21 cellular contexts compared by ENCODE assay signal in the genomic region with DNA sequence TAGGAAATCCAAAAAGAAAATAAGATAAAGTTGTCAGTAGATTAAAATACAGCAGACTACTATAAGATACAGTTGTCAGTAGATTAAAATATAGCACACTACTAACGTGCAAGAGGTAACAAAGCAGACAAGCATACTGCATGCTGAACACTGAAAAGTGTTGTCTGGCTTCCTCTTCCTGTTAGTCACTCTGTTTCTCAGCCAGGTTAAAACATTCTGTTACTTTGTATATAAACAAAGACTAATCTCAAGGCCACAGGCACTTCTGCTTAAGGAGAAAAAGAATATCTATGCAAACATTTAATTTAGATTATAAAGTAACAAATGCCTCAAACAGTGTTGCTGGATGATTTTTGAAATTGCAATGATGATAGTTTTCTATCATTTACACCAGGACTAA. TPM values are rescaled to one million over a fixed set of nuclear protein-coding genes. Genes with fewer than 3 reads are reported as not detected.
DNase-seq lines count a peak whose midpoint lies in the region; ATAC-seq, FAIRE-seq and TF ChIP-seq lines count a peak whose summit lies in the region.
"Had no signal": no experiment of that assay in that cellular context is flagged by ENCODE, and none has a peak within 500 bp of the region (broad histone marks: within the 10 kb centered on the region; RNA-seq: fewer than 3 reads in every experiment).

No MANE protein-coding gene starts in this region.

- TF ChIP-seq POLR2A in GM12878 (IDR thresholded peaks at IDR 0.05; ENCODE audit: low read depth, low read length) (no peak), esophagus muscularis mucosa (IDR thresholded peaks at IDR 0.05; ENCODE audit: low read depth) (no peak), H54 (IDR thresholded peaks at IDR 0.05; ENCODE audit: low read depth, low read length) (no peak)

- SMC1A ChIA-PET in GM12878 (lab: Charles Lee; ENCODE audit: uncharacterized antibody, unreplicated experiment), result no interaction called here

- no peak overlapping the region for H3K9ac ChIP-seq in GM12878 (ENCODE audit: control insufficient read depth, insufficient read depth, low read length)

- no peak for FAIRE-seq in GM12878 (lab: Jason Lieb, UNC)
- no peak for FAIRE-seq in H54 (lab: Jason Lieb, UNC)
- FAIRE-seq: RCC 7860 had no signal

- 97% methylated on average over 1 of the region's 1 CpG for WGBS in GM12878 (ENCODE audit: insufficient coverage, insufficient replicate concordance, low lambda C conversion rate, missing lambda C conversion rate)
- 43% methylated on average over 1 of the region's 1 CpG for WGBS in esophagus muscularis mucosa

- H3K36me3 ChIP-seq in GM12878 (ENCODE audit: control insufficient read depth in 2 of 2, insufficient read depth in 2 of 2, low read length in 1 of 2) (peaks cover 3 to 29% of the 10 kb centered on the region in 2 experiments), esophagus muscularis mucosa (peaks cover 50 to 92% (median 76%) of the 10 kb centered on the region in 4 donors)

- ATAC-seq in GM12878 (no peak), GM21367 (IDR thresholded peaks at IDR 0.05; ENCODE audit: unreplicated experiment) (no peak), GM18868 (IDR thresholded peaks at IDR 0.05; ENCODE audit: unreplicated experiment) (no peak), HG02840 (IDR thresholded peaks at IDR 0.05; ENCODE audit: low FRiP score, unreplicated experiment) (no peak)
- ATAC-seq: Right ventricle myocardium inferior had no signal

- no peak overlapping the region for H3K27ac ChIP-seq in GM12878 (ENCODE audit: control insufficient read depth, insufficient read depth)
- H3K27ac ChIP-seq in esophagus muscularis mucosa (replicated peaks in 1 of 4), result peak overlapping the region; percentile 52 to 73 (median 68)
- H3K27ac ChIP-seq: HL-60, SK-N-MC had no signal

- intact Hi-C loops in GM12878 (cut with micrococcal nuclease; ENCODE audit: unreplicated experiment), result no loop called here
- intact Hi-C loops in esophagus muscularis mucosa (cut with DNase I), result no loop called here

- H3K4me2 ChIP-seq in GM12878 (ENCODE audit: control insufficient read depth, insufficient read depth), result no peak overlapping the region

- H3K4me3 ChIP-seq in GM12878, result no peak overlapping the region
- no peak overlapping the region for H3K4me3 ChIP-seq in esophagus muscularis mucosa
- H3K4me3 ChIP-seq: SK-N-MC had no signal

- DNase-seq in H4 (ENCODE audit: low spot score), result peak; percentile 15
- no peak for DNase-seq in GM12878 (ENCODE audit: low read depth, low spot score)
- no peak for DNase-seq in esophagus muscularis mucosa (ENCODE audit: extremely low spot score)
- peak; percentile 18 for DNase-seq in non-pigmented ciliary epithelial cell (ENCODE audit: low read depth)
- DNase-seq in H54 (ENCODE audit: insufficient read length, low spot score), result no peak
- DNase-seq: DMS 273 treated with DMSO at 0.1 percent for 48 hours; GDM1; H7; NCI-H1105; NCI-H2081 treated with DMSO at 0.1 percent for 48 hours; NCI-H748 treated with DMSO at 0.1 percent for 48 hours; NK-92 treated with Interleukin-12 subunit alpha and Interleukin-12 subunit beta, amount 100 ng/mL, for 24 hours had no signal

- BruUV-seq in GM12878 (replicated peaks; lab: Mats Ljungman, UMichigan), result TSS peak; percentile 4

- POLR2A ChIA-PET in GM12878 (lab: Charles Lee), result no interaction called here

- H2AFZ ChIP-seq in GM12878 (ENCODE audit: control insufficient read depth, low read depth, low read length), result no peak overlapping the region

- TF ChIP-seq CTCF in GM12878 (IDR thresholded peaks at IDR 0.05 in 2 of 3, conservative IDR thresholded peaks at IDR 0.05 in 1 of 3; ENCODE audit: control insufficient read depth in 2 of 3, extremely low read depth in 1 of 3, insufficient read depth in 1 of 3, low read depth in 3 of 3, low read length in 3 of 3) (no peak), esophagus muscularis mucosa (IDR thresholded peaks at IDR 0.05) (no peak)

- in situ Hi-C loops in GM12878 (cut with MboI), result no loop called here

- H3K9me3 ChIP-seq in GM12878 (replicated peaks; ENCODE audit: control insufficient read depth, insufficient read depth, low read length) (no peaks in the 10 kb centered on the region), esophagus muscularis mucosa (no peaks in the 10 kb centered on the region)

- H3K79me2 ChIP-seq in GM12878 (ENCODE audit: control insufficient read depth, insufficient read depth, low read length), result no peaks in the 10 kb centered on the region

- H3K4me1 ChIP-seq in GM12878 (ENCODE audit: control insufficient read depth, insufficient read depth, low read length) (no peaks in the 10 kb centered on the region), esophagus muscularis mucosa (peaks cover 0 to 21% (median 18%) of the 10 kb centered on the region in 4 donors)

- TF ChIP-seq EP300 in GM12878 (IDR thresholded peaks at IDR 0.05; ENCODE audit: borderline replicate concordance in 1 of 2, control insufficient read depth in 1 of 2, low read depth in 2 of 2, low read length in 2 of 2) (no peak), esophagus muscularis mucosa (IDR thresholded peaks at IDR 0.05) (no peak)

- RAD21 ChIA-PET in GM12878 (lab: Charles Lee; ENCODE audit: unreplicated experiment), result no interaction called here

- H4K20me1 ChIP-seq in GM12878 (ENCODE audit: control insufficient read depth, insufficient read depth), result no peaks in the 10 kb centered on the region

- TF ChIP-seq RAD21 in GM12878 (IDR thresholded peaks at IDR 0.05; ENCODE audit: insufficient read depth, low read depth, low read length), result no peak

- H3K27me3 ChIP-seq in GM12878 (replicated peaks in 1 of 2; ENCODE audit: control insufficient read depth in 2 of 2, insufficient read depth in 2 of 2, low read length in 1 of 2) (no peaks in the 10 kb centered on the region), esophagus muscularis mucosa (no peaks in the 10 kb centered on the region)

- CTCF ChIA-PET in GM12878 (lab: Yijun Ruan, JAX), result interaction anchor here (1.0 kb wide), 1 partner anchor 145 kb away, joined by 3 read pairs; no protein-coding TSS in a partner anchor

TF ChIP-seq in GM12878, 131 proteins besides CTCF, POLR2A, EP300 and RAD21:
- TF ChIP-seq ZNF384 (IDR thresholded peaks at IDR 0.05; ENCODE audit: borderline replicate concordance, low read depth, low read length) (no peak), SRF (IDR thresholded peaks at IDR 0.05; ENCODE audit: low read depth in 2 of 2, low read length in 2 of 2) (no peak), MTA2 (IDR thresholded peaks at IDR 0.05; ENCODE audit: low read depth) (no peak), MTA3 (IDR thresholded peaks at IDR 0.05; ENCODE audit: borderline replicate concordance, low read length) (no peak), ZBED1 (IDR thresholded peaks at IDR 0.05; ENCODE audit: borderline replicate concordance) (no peak)

RNA-seq across cellular contexts. Expression of a gene that starts 41.0 kb away (rescaled TPM):
- 13.8 and 14.5 TPM in 2 replicates for total RNA-seq in H4 (2014; rRNA removed; shearing (Covaris generic))
- 6.5 and 7.1 TPM in 2 replicates for total RNA-seq in GM12878 (2013; cell fraction: nucleolus; rRNA removed)
- total RNA-seq in GM12878 (2014; rRNA removed) (6.3 and 7.9 TPM in 2 replicates), GM12878 (2014; rRNA removed; fragmentation: Illumina TruSeq; extraction: Trizol) (4.0 and 4.5 TPM in 2 replicates), GM12878 (2021) (5.7 and 6.2 TPM in 2 replicates), esophagus muscularis mucosa (10 to 100 TPM; 17.6 to 28.4 (median 22.9) TPM)
- 1.9 TPM for polyA plus RNA-seq in GM12878 (2011; ENCODE audit: low read depth)
- polyA plus RNA-seq in GM12878 (2011; rRNA removed) (14.6 and 15.0 TPM in 2 replicates), GM12878 (2014; fragmentation: Illumina TruSeq; extraction: Trizol) (4.8 and 5.9 TPM in 2 replicates), GM12878 (2014; fragmentation: Nextera tagmentation; extraction: Ambion mirVana) (1 to 10 TPM; 2.4 to 3.5 TPM), GM12878 (2014; rRNA removed) (4.0 and 4.5 TPM in 2 replicates), GM12878 (2016; fragmentation: Nextera tagmentation; extraction: Ambion mirVana) (1 to 10 TPM; 2.6 to 3.0 TPM)
- polyA plus RNA-seq in GM12878 (2011; cell fraction: cytosol; rRNA removed), result 17.8 and 19.1 TPM in 2 replicates
- 3.8 and 6.8 TPM in 2 replicates for polyA plus RNA-seq in GM12878 (2011; cell fraction: nucleus; rRNA removed)
- 3.6 and 3.8 TPM in 2 replicates for polyA plus RNA-seq in GM12878 (2012)
- polyA minus RNA-seq in GM12878 (2011; rRNA and poly(A)+ RNA removed), result 15.6 and 17.9 TPM in 2 replicates
- polyA minus RNA-seq in GM12878 (2011; cell fraction: cytosol; rRNA and poly(A)+ RNA removed), result 8.2 and 10.0 TPM in 2 replicates
- polyA minus RNA-seq in GM12878 (2011; cell fraction: nucleus; rRNA and poly(A)+ RNA removed), result 4.8 and 10.9 TPM in 2 replicates
- total RNA-seq: B cell had no signal
- polyA plus RNA-seq: IgD-negative memory B cell had no signal

RNA-seq across cellular contexts. Expression of a gene that starts 51.3 kb away (rescaled TPM):
- total RNA-seq in H4 (2014; rRNA removed; shearing (Covaris generic)), result 132 and 136 TPM in 2 replicates
- 586 and 624 TPM in 2 replicates for total RNA-seq in GM12878 (2013; cell fraction: nucleolus; rRNA removed)
- 83.7 and 95.0 TPM in 2 replicates for total RNA-seq in GM12878 (2014; rRNA removed)
- total RNA-seq in GM12878 (2014; rRNA removed; fragmentation: Illumina TruSeq; extraction: Trizol), result 126 and 132 TPM in 2 replicates
- 119 and 127 TPM in 2 replicates for total RNA-seq in GM12878 (2021)
- polyA plus RNA-seq in GM12878 (2011; ENCODE audit: low read depth), result 85.3 TPM
- polyA plus RNA-seq in GM12878 (2011; rRNA removed), result 146 and 147 TPM in 2 replicates
- polyA plus RNA-seq in GM12878 (2011; cell fraction: cytosol; rRNA removed), result 89.4 and 109 TPM in 2 replicates
- polyA plus RNA-seq in GM12878 (2011; cell fraction: nucleus; rRNA removed), result 103 TPM in 2 replicates
- 117 and 128 TPM in 2 replicates for polyA plus RNA-seq in GM12878 (2012)
- polyA plus RNA-seq in GM12878 (2014; fragmentation: Illumina TruSeq; extraction: Trizol), result 159 and 200 TPM in 2 replicates
- 10 to 100 TPM; 74.6 to 80.8 TPM for polyA plus RNA-seq in GM12878 (2014; fragmentation: Nextera tagmentation; extraction: Ambion mirVana)
- polyA plus RNA-seq in GM12878 (2014; rRNA removed), result 84.2 and 92.9 TPM in 2 replicates
- 100 to 1,000 TPM; 160 to 171 TPM for polyA plus RNA-seq in GM12878 (2016; fragmentation: Nextera tagmentation; extraction: Ambion mirVana)
- polyA minus RNA-seq in GM12878 (2011; rRNA and poly(A)+ RNA removed), result 164 and 213 TPM in 2 replicates
- 47.4 and 58.1 TPM in 2 replicates for polyA minus RNA-seq in GM12878 (2011; cell fraction: cytosol; rRNA and poly(A)+ RNA removed)
- 89.0 and 125 TPM in 2 replicates for polyA minus RNA-seq in GM12878 (2011; cell fraction: nucleus; rRNA and poly(A)+ RNA removed)
- total RNA-seq in esophagus muscularis mucosa, result 100 to 1,000 TPM; 117 to 146 (median 131) TPM

Comparison
In these comparisons a context has a peak if more than half of its experiments do, and no peak if none do; other contexts are left out.
1. DNase-seq: peak in H4 (single experiment) and non-pigmented ciliary epithelial cell (single experiment); none in GM12878 (single experiment), esophagus muscularis mucosa (single experiment) and H54 (single experiment).